1 cellular context compared by ENCODE assay signal in the genomic region with DNA sequence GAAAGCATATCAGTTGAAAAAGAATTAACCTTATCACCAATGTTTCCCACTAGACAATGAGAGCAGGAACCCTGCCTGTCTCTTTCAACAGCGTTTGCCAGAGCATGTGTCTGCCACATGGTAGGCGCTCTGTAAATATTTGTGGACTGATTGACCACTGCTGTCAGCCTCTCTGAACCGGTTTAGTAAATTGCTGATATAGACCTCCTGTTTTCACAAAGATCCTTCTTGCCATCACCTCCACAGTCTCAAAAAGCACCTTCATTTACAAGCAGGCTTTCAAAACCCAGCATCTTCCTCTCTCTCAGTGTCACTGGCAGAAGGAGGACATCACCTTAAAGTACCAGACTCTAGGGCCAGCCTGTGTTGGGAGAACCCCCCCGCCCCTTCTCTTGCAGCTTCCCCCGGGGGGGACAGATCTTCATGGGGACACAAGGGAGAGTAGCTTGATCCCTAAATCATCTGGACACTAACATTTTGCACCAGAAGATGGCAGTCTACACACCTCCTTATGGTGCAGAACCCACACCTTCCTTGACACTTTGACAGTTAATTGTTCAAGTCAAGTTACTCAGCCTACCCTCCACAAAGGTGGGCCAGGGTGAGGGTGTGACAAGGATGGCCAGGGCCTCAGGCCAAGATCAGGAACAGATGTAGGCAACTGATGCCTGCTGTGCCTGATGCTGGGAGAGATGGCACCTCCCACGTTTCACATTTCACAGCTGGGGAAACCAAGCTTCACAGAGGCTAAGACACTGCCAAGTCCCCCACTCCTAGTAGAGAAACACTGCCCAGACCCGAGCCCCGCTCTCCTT.
A peak's percentile ranks its signal among the peaks of the same experiment; 100 is the strongest.
TF ChIP-seq lines count a peak whose summit lies in the region.

No MANE protein-coding gene starts in this region.

TF ChIP-seq in GM12878, 131 proteins besides CTCF, POLR2A, EP300 and RAD21 (continued from another document):
- TF ChIP-seq ZNF687 (IDR thresholded peaks at IDR 0.05) (peak; percentile 88), MLLT1 (IDR thresholded peaks at IDR 0.05) (0 out of 2 replicates have a peak, but pooled peaks have one; percentile 52), ATF7 (IDR thresholded peaks at IDR 0.05; ENCODE audit: low read depth) (0 out of 2 replicates have a peak, but pooled peaks have one; percentile 32), NBN (IDR thresholded peaks at IDR 0.05) (peak; percentile 80; the same call in 1 of the 2 replicates), FOS (IDR thresholded peaks at IDR 0.05; ENCODE audit: borderline replicate concordance, extremely low read depth, insufficient read length) (no peak), SKIL (IDR thresholded peaks at IDR 0.05; ENCODE audit: low read depth, poor library complexity, severe bottlenecking) (no peak), YY1 (IDR thresholded peaks at IDR 0.05; ENCODE audit: low read depth, low read length) (0 out of 2 replicates have a peak, but pooled peaks have one; percentile 46), CHD2 (IDR thresholded peaks at IDR 0.05; ENCODE audit: borderline replicate concordance, low read depth, low read length) (no peak), PKNOX1 (IDR thresholded peaks at IDR 0.05) (peak; percentile 50), IRF4 (IDR thresholded peaks at IDR 0.05; ENCODE audit: low read depth, low read length) (peak; percentile 54; the same call in 1 of the 2 replicates), DPF2 (IDR thresholded peaks at IDR 0.05) (peak; percentile 66), EED (IDR thresholded peaks at IDR 0.05; ENCODE audit: low read depth) (peak; percentile 40; the same call in 1 of the 2 replicates), ZNF217 (IDR thresholded peaks at IDR 0.05) (no peak), IKZF1 (conservative IDR thresholded peaks at IDR 0.05) (peak; percentile 51; the same call in 1 of the 2 replicates), MTA2 (IDR thresholded peaks at IDR 0.05; ENCODE audit: low read depth) (peak; percentile 43; the same call in 1 of the 2 replicates), RCOR1 (conservative IDR thresholded peaks at IDR 0.05; ENCODE audit: low read depth, low read length) (0 out of 2 replicates have a peak, but pooled peaks have one; percentile 47), SMARCA5 (IDR thresholded peaks at IDR 0.05) (peak; percentile 71; the same call in 1 of the 2 replicates), ATF2 (IDR thresholded peaks at IDR 0.05; ENCODE audit: low read length) (no peak), CBX3 (IDR thresholded peaks at IDR 0.05; ENCODE audit: borderline replicate concordance, low read depth) (no peak), NR2F1 (conservative IDR thresholded peaks at IDR 0.05) (0 out of 2 replicates have a peak, but pooled peaks have one; percentile 26), CREB1 (IDR thresholded peaks at IDR 0.05; ENCODE audit: low read depth) (no peak), HDGF (IDR thresholded peaks at IDR 0.05) (peak; percentile 63; the same call in 1 of the 2 replicates), NFXL1 (IDR thresholded peaks at IDR 0.05; ENCODE audit: borderline replicate concordance) (no peak), SMC3 (IDR thresholded peaks at IDR 0.05; ENCODE audit: borderline replicate concordance, low read length) (peak; percentile 87)
- TF ChIP-seq, protein P1, sequence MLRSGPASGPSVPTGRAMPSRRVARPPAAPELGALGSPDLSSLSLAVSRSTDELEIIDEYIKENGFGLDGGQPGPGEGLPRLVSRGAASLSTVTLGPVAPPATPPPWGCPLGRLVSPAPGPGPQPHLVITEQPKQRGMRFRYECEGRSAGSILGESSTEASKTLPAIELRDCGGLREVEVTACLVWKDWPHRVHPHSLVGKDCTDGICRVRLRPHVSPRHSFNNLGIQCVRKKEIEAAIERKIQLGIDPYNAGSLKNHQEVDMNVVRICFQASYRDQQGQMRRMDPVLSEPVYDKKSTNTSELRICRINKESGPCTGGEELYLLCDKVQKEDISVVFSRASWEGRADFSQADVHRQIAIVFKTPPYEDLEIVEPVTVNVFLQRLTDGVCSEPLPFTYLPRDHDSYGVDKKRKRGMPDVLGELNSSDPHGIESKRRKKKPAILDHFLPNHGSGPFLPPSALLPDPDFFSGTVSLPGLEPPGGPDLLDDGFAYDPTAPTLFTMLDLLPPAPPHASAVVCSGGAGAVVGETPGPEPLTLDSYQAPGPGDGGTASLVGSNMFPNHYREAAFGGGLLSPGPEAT (IDR thresholded peaks at IDR 0.05; ENCODE audit: low read depth), result peak; percentile 33; the same call in 1 of the 2 replicates
